In genomic region chr19:19138110-19138981, GRCh38 we compare ENCODE assay signal across 8 cellular contexts. TPM values are rescaled to one million over a fixed set of nuclear protein-coding genes. Genes with fewer than 3 reads are reported as not detected.
A peak's percentile ranks its signal among the peaks of the same experiment; 100 is the strongest.
DNase-seq lines count a peak whose midpoint lies in the region; ATAC-seq and TF ChIP-seq lines count a peak whose summit lies in the region.

Gene TMEM161A (minus strand): TSS chr19:19138478. CDS start chr19:19138428, 50 bp downstream.

- peak; percentile 83 for DNase-seq in CMK (ENCODE audit: low read depth)
- DNase-seq in HS-5 (ENCODE audit: low read depth) = peak; percentile 97
- peak; percentile 80 for DNase-seq in NK-92 (lab: John Stamatoyannopoulos, UW; ENCODE audit: unreplicated experiment)
- DNase-seq in activated CD8-positive, alpha-beta T cell treated with anti-CD3 and anti-CD28 coated beads, Interleukin-2, amount 10 ng/mL, durations not matched to agents 7 days and 5 days = peak; percentile 98
- peak; percentile 92 for DNase-seq in effector CD8-positive, alpha-beta T cell (lab: John Stamatoyannopoulos, UW)
- DNase-seq in lung (ENCODE audit: low spot score) = peak; percentile 99
- peak; percentile 89 to 96 (median 93) for DNase-seq in stimulated activated CD4-positive, alpha-beta T cell treated with anti-CD3 and anti-CD28 coated beads, TNF-alpha, amount 100 ng/mL, for 24 hours (ENCODE audit: low read depth in 3 of 3)

- peak within 1 kb of the TSS; percentile 97 for H3K27ac Mint-ChIP-seq in activated CD8-positive, alpha-beta T cell treated with anti-CD3 and anti-CD28 coated beads, Interleukin-2, amount 10 ng/mL, durations not matched to agents 7 days and 5 days

- no peaks in the 10 kb centered on the region for H3K27me3 Mint-ChIP-seq in activated CD8-positive, alpha-beta T cell treated with anti-CD3 and anti-CD28 coated beads, Interleukin-2, amount 10 ng/mL, durations not matched to agents 7 days and 5 days (ENCODE audit: low read depth)

- ATAC-seq in GM19468 (IDR thresholded peaks at IDR 0.05; ENCODE audit: extremely low read depth, unreplicated experiment) = peak; percentile 89
- peak; percentile 100 for ATAC-seq in activated CD8-positive, alpha-beta T cell treated with anti-CD3 and anti-CD28 coated beads, Interleukin-2, amount 10 ng/mL, durations not matched to agents 7 days and 5 days
- peak; percentile 98 for ATAC-seq in lung (ENCODE audit: insufficient read depth, low FRiP score)

- WGBS in lung, 2 donors = 2 to 3% methylated on average over 42 of the region's 42 CpGs

- TF ChIP-seq CTCF in lung (IDR thresholded peaks at IDR 0.05; ENCODE audit: control extremely low read depth, extremely low read depth) = no peak

- no peaks in the 10 kb centered on the region for H3K9me3 ChIP-seq in lung (ENCODE audit: control insufficient read depth in 2 of 2, insufficient read depth in 1 of 2, low read length in 1 of 2)

- H3K27ac ChIP-seq in lung (ENCODE audit: low read depth in 1 of 2, low read length in 1 of 2) = peak within 1 kb of the TSS; percentile 79 to 82

- H3K27me3 ChIP-seq in lung (ENCODE audit: control insufficient read depth, insufficient read depth) = no peaks in the 10 kb centered on the region

- peak within 1 kb of the TSS; percentile 95 for H3K4me3 Mint-ChIP-seq in activated CD8-positive, alpha-beta T cell treated with anti-CD3 and anti-CD28 coated beads, Interleukin-2, amount 10 ng/mL, durations not matched to agents 7 days and 5 days

- POLR2A ChIA-PET in activated CD8-positive, alpha-beta T cell treated with anti-CD3 and anti-CD28 coated beads, Interleukin-2, amount 10 ng/mL, durations not matched to agents 7 days and 5 days (lab: Charles Lee) = no interaction called here

- H3K36me3 ChIP-seq in lung (ENCODE audit: control insufficient read depth in 2 of 2, insufficient read depth in 2 of 2, low read length in 2 of 2) = no peaks in the 10 kb centered on the region

- no peaks in the 10 kb centered on the region for H3K9me3 Mint-ChIP-seq in activated CD8-positive, alpha-beta T cell treated with anti-CD3 and anti-CD28 coated beads, Interleukin-2, amount 10 ng/mL, durations not matched to agents 7 days and 5 days (ENCODE audit: insufficient read depth)

- CTCF ChIA-PET in activated CD8-positive, alpha-beta T cell treated with anti-CD3 and anti-CD28 coated beads, Interleukin-2, amount 10 ng/mL, durations not matched to agents 7 days and 5 days (lab: Charles Lee) = interaction anchor here (0.7 to 1.2 kb wide), 4 partner anchors 36 to 84 kb away, joined by 3 to 4 read pairs (median 4); no protein-coding TSS in a partner anchor

- H3K4me1 ChIP-seq in lung (ENCODE audit: control insufficient read depth in 2 of 2, insufficient read depth in 2 of 2, low read length in 2 of 2) = no peaks in the 10 kb centered on the region

- peaks cover 32% of the 10 kb centered on the region for H3K4me1 Mint-ChIP-seq in activated CD8-positive, alpha-beta T cell treated with anti-CD3 and anti-CD28 coated beads, Interleukin-2, amount 10 ng/mL, durations not matched to agents 7 days and 5 days (ENCODE audit: low read depth)

- peak within 1 kb of the TSS; percentile 79 for H3K4me3 ChIP-seq in lung

- H3K36me3 Mint-ChIP-seq in activated CD8-positive, alpha-beta T cell treated with anti-CD3 and anti-CD28 coated beads, Interleukin-2, amount 10 ng/mL, durations not matched to agents 7 days and 5 days (ENCODE audit: low read depth) = peaks cover 4% of the 10 kb centered on the region

RNA-seq across cellular contexts. Expression of gene TMEM161A, which starts in this region (rescaled TPM):
- total RNA-seq in activated CD8-positive, alpha-beta T cell treated with anti-CD3 and anti-CD28 coated beads, Interleukin-2, amount 10 ng/mL, durations not matched to agents 7 days and 5 days = 10 to 100 TPM; 20.3 to 22.8 TPM
- total RNA-seq in lung = 10 to 100 TPM; 18.1 to 32.2 TPM
- 10 to 100 TPM; 18.9 to 27.4 TPM for polyA plus RNA-seq in lung

Comparison
In these comparisons a context has a peak if more than half of its experiments do, and no peak if none do; other contexts are left out.
1. Peak in every context shown above with its lines: DNase-seq, ATAC-seq, H3K4me3 ChIP-seq and H3K27ac ChIP-seq.